Comparison of ENCODE assay signal across 8 cellular contexts in genomic region chr3:12796171-12797123, GRCh38. TPM values are rescaled to one million over a fixed set of nuclear protein-coding genes. Genes with fewer than 3 reads are reported as not detected.
DNase-seq lines count a peak whose midpoint lies in the region; ATAC-seq, FAIRE-seq and TF ChIP-seq lines count a peak whose summit lies in the region.

Gene CAND2 (plus strand): TSS chr3:12796680. CDS start chr3:12796721, 41 bp downstream.

- TF ChIP-seq CTCF in endothelial cell of umbilical vein (IDR thresholded peaks at IDR 0.05; ENCODE audit: extremely low read depth in 1 of 2, insufficient read depth in 1 of 2, low read depth in 1 of 2, low read length in 2 of 2): no peak

- CTCF ChIA-PET in activated CD8-positive, alpha-beta memory T cell treated with anti-CD3 and anti-CD28 coated beads, Interleukin-2, amount 10 ng/mL, durations not matched to agents 7 days and 5 days (lab: Charles Lee): interaction anchor here (0.7 to 3.0 kb wide), 6 partner anchors 9 to 1155 kb away, joined by 3 to 15 read pairs (median 4); partner anchors contain the start of gene RPL32
- CTCF ChIA-PET in endothelial cell of umbilical vein (lab: Charles Lee): interaction anchor here (0.6 to 2.2 kb wide), 8 partner anchors 9 to 317 kb away, joined by 3 to 28 read pairs (median 4); partner anchors contain the start of gene RPL32

- ATAC-seq in activated CD8-positive, alpha-beta memory T cell treated with anti-CD3 and anti-CD28 coated beads, Interleukin-2, amount 10 ng/mL, durations not matched to agents 7 days and 5 days: peak; percentile 73
- ATAC-seq in GM21737 (IDR thresholded peaks at IDR 0.05; ENCODE audit: unreplicated experiment): no peak

- H3K4me1 ChIP-seq in endothelial cell of umbilical vein (ENCODE audit: control insufficient read depth, extremely low read depth, insufficient read depth, low read length): peaks cover 5% of the 10 kb centered on the region
- no peaks in the 10 kb centered on the region for H3K4me1 ChIP-seq in mesodermal cell (ENCODE audit: control insufficient read depth, insufficient read depth, low read length, poor library complexity, severe bottlenecking)
- peaks cover 20% of the 10 kb centered on the region for H3K4me1 ChIP-seq in stomach smooth muscle (ENCODE audit: control insufficient read depth, insufficient read depth, low read length)

- intact Hi-C loops in endothelial cell of umbilical vein (cut with micrococcal nuclease): loop anchor here (1.0 kb wide), 1 partner anchor 14 kb away; no protein-coding TSS in a partner anchor

- no peaks in the 10 kb centered on the region for H3K79me2 ChIP-seq in endothelial cell of umbilical vein (ENCODE audit: control insufficient read depth, insufficient read depth, low read length)

- 7 to 9% methylated on average over 36 to 47 of the region's 61 CpGs for WGBS in mesodermal cell (ENCODE audit: insufficient coverage in 2 of 2), 2 experiments

- peak within 1 kb of the TSS; percentile 64 for H3K9ac ChIP-seq in endothelial cell of umbilical vein (replicated peaks; ENCODE audit: extremely low read depth, insufficient read depth, low read length)
- peak within 1 kb of the TSS; percentile 40 to 89 for H3K9ac ChIP-seq in stomach smooth muscle (ENCODE audit: low read length in 2 of 2)

- no peaks in the 10 kb centered on the region for H3K36me3 ChIP-seq in endothelial cell of umbilical vein (ENCODE audit: control insufficient read depth in 2 of 2, extremely low read depth in 1 of 2, insufficient read depth in 2 of 2, low read length in 2 of 2)
- no peaks in the 10 kb centered on the region for H3K36me3 ChIP-seq in mesodermal cell (ENCODE audit: control insufficient read depth, insufficient read depth, low read length)
- H3K36me3 ChIP-seq in stomach smooth muscle (ENCODE audit: control insufficient read depth in 2 of 2, insufficient read depth in 2 of 2, low read length in 2 of 2): peaks cover 0 to 3% of the 10 kb centered on the region in 2 donors

- dilution Hi-C loops in endothelial cell of umbilical vein (cut with MboI; ENCODE audit: extremely low pct_ligation_motif_present, low sequenced_read_pairs): no loop called here

- H3K4me3 ChIP-seq in endothelial cell of umbilical vein (replicated peaks in 1 of 3; ENCODE audit: insufficient read depth in 1 of 3, low read depth in 1 of 3, low read length in 3 of 3) (peak within 1 kb of the TSS; percentile 51 to 66 (median 65)), mesodermal cell (ENCODE audit: extremely low read depth, insufficient read depth, low read length, poor library complexity, severe bottlenecking) (peak within 1 kb of the TSS; percentile 51), stomach smooth muscle (ENCODE audit: low read length in 2 of 2) (peak within 1 kb of the TSS; percentile 67 to 86)

- H3K4me3 Mint-ChIP-seq in activated CD8-positive, alpha-beta memory T cell treated with anti-CD3 and anti-CD28 coated beads, Interleukin-2, amount 10 ng/mL, durations not matched to agents 7 days and 5 days: peak within 1 kb of the TSS; percentile 26

- H3K27ac ChIP-seq in endothelial cell of umbilical vein (ENCODE audit: insufficient read depth, low read depth, low read length): no peak within 1 kb of the TSS
- no peak within 1 kb of the TSS for H3K27ac ChIP-seq in mesodermal cell (ENCODE audit: low read depth, low read length, severe bottlenecking)
- H3K27ac ChIP-seq in stomach smooth muscle (ENCODE audit: low read length): peak within 1 kb of the TSS; percentile 79

- DNase-seq in EL (peak; percentile 57), NCI-H1105 treated with DMSO at 0.1 percent for 48 hours (lab: John Stamatoyannopoulos, UW) (peak; percentile 30), endothelial cell of umbilical vein (ENCODE audit: low read depth, low spot score) (peak; percentile 51), DMS153 (lab: John Stamatoyannopoulos, UW) (no peak)
- DNase-seq in activated CD8-positive, alpha-beta memory T cell treated with anti-CD3 and anti-CD28 coated beads, Interleukin-2, amount 10 ng/mL, durations not matched to agents 7 days and 5 days: peak; percentile 38

- H3K36me3 Mint-ChIP-seq in activated CD8-positive, alpha-beta memory T cell treated with anti-CD3 and anti-CD28 coated beads, Interleukin-2, amount 10 ng/mL, durations not matched to agents 7 days and 5 days: no peaks in the 10 kb centered on the region

- POLR2A ChIA-PET in endothelial cell of umbilical vein (lab: Charles Lee): interaction anchor here (2.1 kb wide), 1 partner anchor 14 kb away, joined by 6 read pairs; no protein-coding TSS in a partner anchor

- H3K9me1 ChIP-seq in endothelial cell of umbilical vein (replicated peaks; ENCODE audit: control insufficient read depth, extremely low read depth, insufficient read depth, low read length): no peaks in the 10 kb centered on the region

- no peaks in the 10 kb centered on the region for H4K20me1 ChIP-seq in endothelial cell of umbilical vein (replicated peaks; ENCODE audit: control insufficient read depth, extremely low read depth, insufficient read depth, low read length)

- no peaks in the 10 kb centered on the region for H3K9me3 Mint-ChIP-seq in activated CD8-positive, alpha-beta memory T cell treated with anti-CD3 and anti-CD28 coated beads, Interleukin-2, amount 10 ng/mL, durations not matched to agents 7 days and 5 days (ENCODE audit: low read depth)

- H3K4me1 Mint-ChIP-seq in activated CD8-positive, alpha-beta memory T cell treated with anti-CD3 and anti-CD28 coated beads, Interleukin-2, amount 10 ng/mL, durations not matched to agents 7 days and 5 days: peaks cover 3% of the 10 kb centered on the region

- H3K4me2 ChIP-seq in endothelial cell of umbilical vein (ENCODE audit: insufficient read depth, low read length): peak within 1 kb of the TSS; percentile 80

- peaks cover 29% of the 10 kb centered on the region for H3K27me3 Mint-ChIP-seq in activated CD8-positive, alpha-beta memory T cell treated with anti-CD3 and anti-CD28 coated beads, Interleukin-2, amount 10 ng/mL, durations not matched to agents 7 days and 5 days

- no TSS peak for BruUV-seq in endothelial cell of umbilical vein (replicated peaks; lab: Mats Ljungman, UMichigan)

- TF ChIP-seq POLR2A in endothelial cell of umbilical vein (IDR thresholded peaks at IDR 0.05; ENCODE audit: low read depth, low read length): no peak

- no peaks in the 10 kb centered on the region for H3K27me3 ChIP-seq in endothelial cell of umbilical vein (ENCODE audit: control insufficient read depth in 2 of 2, insufficient read depth in 2 of 2, low read length in 2 of 2)
- no peaks in the 10 kb centered on the region for H3K27me3 ChIP-seq in stomach smooth muscle (ENCODE audit: control insufficient read depth in 1 of 2, insufficient read depth in 2 of 2, low read length in 2 of 2)

- peak within 1 kb of the TSS; percentile 100 for H2AFZ ChIP-seq in endothelial cell of umbilical vein (ENCODE audit: low read depth, low read length)

- H3K27ac Mint-ChIP-seq in activated CD8-positive, alpha-beta memory T cell treated with anti-CD3 and anti-CD28 coated beads, Interleukin-2, amount 10 ng/mL, durations not matched to agents 7 days and 5 days: no peak within 1 kb of the TSS

- FAIRE-seq in endothelial cell of umbilical vein (lab: Jason Lieb, UNC): peak; percentile 59

- H3K9me3 ChIP-seq in endothelial cell of umbilical vein (replicated peaks; ENCODE audit: control insufficient read depth, insufficient read depth, low read length) (no peaks in the 10 kb centered on the region), mesodermal cell (ENCODE audit: control insufficient read depth, low read length) (no peaks in the 10 kb centered on the region), stomach smooth muscle (ENCODE audit: control insufficient read depth in 2 of 2, low read length in 2 of 2) (no peaks in the 10 kb centered on the region)

TF ChIP-seq in endothelial cell of umbilical vein, 7 proteins besides CTCF, POLR2A, EP300 and RAD21:
- TF ChIP-seq FOS (IDR thresholded peaks at IDR 0.05; ENCODE audit: borderline replicate concordance, insufficient read depth, low read length) (no peak), JUN (IDR thresholded peaks at IDR 0.05; ENCODE audit: borderline replicate concordance, insufficient read depth, insufficient read length, low read depth) (no peak), GATA2 (IDR thresholded peaks at IDR 0.05; ENCODE audit: insufficient read depth, insufficient read length, low read depth, low read length) (no peak), POLR2AphosphoS5 (IDR thresholded peaks at IDR 0.05; ENCODE audit: insufficient read depth, low read depth, low read length) (no peak), EZH2 (IDR thresholded peaks at IDR 0.05; ENCODE audit: borderline replicate concordance, low read depth, low read length, severe bottlenecking) (no peak), MYC (IDR thresholded peaks at IDR 0.05; ENCODE audit: low read depth, low read length) (no peak), MAX (IDR thresholded peaks at IDR 0.05; ENCODE audit: insufficient read depth, insufficient read length) (no peak)

RNA-seq across cellular contexts. Expression of gene CAND2, which starts in this region (rescaled TPM):
- under 1 TPM; 0.05 to 0.09 TPM for total RNA-seq in activated CD8-positive, alpha-beta memory T cell treated with anti-CD3 and anti-CD28 coated beads, Interleukin-2, amount 10 ng/mL, durations not matched to agents 7 days and 5 days
- 11.0 and 12.4 TPM in 2 replicates for total RNA-seq in endothelial cell of umbilical vein
- 7.1 and 8.6 TPM in 2 replicates for polyA plus RNA-seq in endothelial cell of umbilical vein
- polyA plus RNA-seq in endothelial cell of umbilical vein (2011; cell fraction: cytosol; rRNA removed): 5.2 and 6.7 TPM in 2 replicates
- polyA plus RNA-seq in endothelial cell of umbilical vein (2011; cell fraction: nucleus; rRNA removed): 10.1 and 14.5 TPM in 2 replicates
- 1.7 and 2.8 TPM in 2 replicates for polyA plus RNA-seq in endothelial cell of umbilical vein (2012)
- polyA minus RNA-seq in endothelial cell of umbilical vein: 14.8 and 16.5 TPM in 2 replicates
- polyA minus RNA-seq in endothelial cell of umbilical vein (2011; cell fraction: cytosol; rRNA and poly(A)+ RNA removed): not detected
- polyA minus RNA-seq in endothelial cell of umbilical vein (2011; cell fraction: nucleus; rRNA and poly(A)+ RNA removed): 7.8 and 9.7 TPM in 2 replicates
- polyA plus RNA-seq in mesodermal cell (2013, experiment 1 of 2): 6.3 TPM
- 5.1 TPM for polyA plus RNA-seq in mesodermal cell (2013, experiment 2 of 2)

Comparison
In these comparisons a context has a peak if more than half of its experiments do, and no peak if none do; other contexts are left out.
1. RNA of gene CAND2 (total RNA-seq): 11.0 to 12.4 TPM in endothelial cell of umbilical vein; 0.05 to 0.09 TPM in activated CD8-positive, alpha-beta memory T cell treated with anti-CD3 and anti-CD28 coated beads, Interleukin-2, amount 10 ng/mL, durations not matched to agents 7 days and 5 days; every median in the first group is over 10 times any median in the second.
2. Peak in DNase-seq and ATAC-seq in activated CD8-positive, alpha-beta memory T cell treated with anti-CD3 and anti-CD28 coated beads, Interleukin-2, amount 10 ng/mL, durations not matched to agents 7 days and 5 days; RNA of the gene not detected or under 1 TPM.
3. Peak in every context shown above with its lines, with median percentiles within 50 percentile points of each other: H3K4me3 ChIP-seq.